ENCODE assay signal across 16 cellular contexts in genomic region chr7:44058759-44059218, GRCh38. TPM values are rescaled to one million over a fixed set of nuclear protein-coding genes. Genes with fewer than 3 reads are reported as not detected.
DNase-seq lines count a peak whose midpoint lies in the region; ATAC-seq and TF ChIP-seq lines count a peak whose summit lies in the region.
"Had no signal": no experiment of that assay in that cellular context is flagged by ENCODE, and none has a peak within 500 bp of the region (broad histone marks: within the 10 kb centered on the region; RNA-seq: fewer than 3 reads in every experiment).

No MANE protein-coding gene starts in this region.

- CTCF ChIA-PET in activated CD4-positive, alpha-beta T cell treated with anti-CD3 and anti-CD28 coated beads for 36 hours (lab: Charles Lee) = no interaction called here

- peaks cover 5% of the 10 kb centered on the region for H3F3A ChIP-seq in neural progenitor cell (ENCODE audit: low read depth)

- H3K4me2 ChIP-seq in neural progenitor cell = no peak overlapping the region

- H3K4me1 ChIP-seq in spleen = peaks cover 7 to 99% (median 65%) of the 10 kb centered on the region in 6 donors
- H3K4me1 ChIP-seq in neural progenitor cell = peaks cover 5% of the 10 kb centered on the region

- no peak overlapping the region for H3K9ac ChIP-seq in neural progenitor cell

- H3K79me2 ChIP-seq in neural progenitor cell (ENCODE audit: low read depth) = no peaks in the 10 kb centered on the region

- no peak for TF ChIP-seq POLR2A in spleen (IDR thresholded peaks at IDR 0.05)

- peaks cover 4% of the 10 kb centered on the region for H4K20me1 ChIP-seq in neural progenitor cell (ENCODE audit: low read depth)

- H3K9me3 ChIP-seq in spleen = no peaks in the 10 kb centered on the region
- no peaks in the 10 kb centered on the region for H3K9me3 ChIP-seq in neural progenitor cell (ENCODE audit: low read depth)

- POLR2A ChIA-PET in activated CD4-positive, alpha-beta T cell treated with anti-CD3 and anti-CD28 coated beads for 36 hours (lab: Charles Lee) = no interaction called here

- H3K27ac Mint-ChIP-seq in activated CD4-positive, alpha-beta T cell treated with anti-CD3 and anti-CD28 coated beads for 36 hours = peak overlapping the region; percentile 72
- H3K27ac Mint-ChIP-seq in IgD-negative memory B cell (peak overlapping the region; percentile 97 to 99 (median 97)), neural progenitor cell (no peak overlapping the region)
- H3K27ac Mint-ChIP-seq in effector memory CD8-positive, alpha-beta T cell = peak overlapping the region; percentile 54 to 67
- H3K27ac Mint-ChIP-seq: type B pancreatic cell had no signal

- WGBS in spleen, 5 donors = 69 to 88% (median 82%) methylated on average over 2 to 7 of the region's 7 CpGs

- no peaks in the 10 kb centered on the region for H3K9me3 Mint-ChIP-seq in activated CD4-positive, alpha-beta T cell treated with anti-CD3 and anti-CD28 coated beads for 36 hours (ENCODE audit: low read depth)
- no peaks in the 10 kb centered on the region for H3K9me3 Mint-ChIP-seq in IgD-negative memory B cell
- no peaks in the 10 kb centered on the region for H3K9me3 Mint-ChIP-seq in effector memory CD8-positive, alpha-beta T cell
- no peaks in the 10 kb centered on the region for H3K9me3 Mint-ChIP-seq in neural progenitor cell
- H3K9me3 Mint-ChIP-seq: type B pancreatic cell had no signal

- no peaks in the 10 kb centered on the region for H3K27me3 ChIP-seq in spleen (replicated peaks in 1 of 7)
- H3K27me3 ChIP-seq in neural progenitor cell = no peaks in the 10 kb centered on the region

- no peak for ATAC-seq in activated CD4-positive, alpha-beta T cell treated with anti-CD3 and anti-CD28 coated beads for 36 hours
- ATAC-seq in effector memory CD8-positive, alpha-beta T cell (replicated peaks) = no peak

- H3K4me3 ChIP-seq in spleen (no peak overlapping the region), neural progenitor cell (no peak overlapping the region)
- H3K4me3 ChIP-seq: SK-N-MC had no signal

- peaks cover 7% of the 10 kb centered on the region for H3K4me1 Mint-ChIP-seq in activated CD4-positive, alpha-beta T cell treated with anti-CD3 and anti-CD28 coated beads for 36 hours
- H3K4me1 Mint-ChIP-seq in IgD-negative memory B cell = peaks cover 39 to 52% (median 51%) of the 10 kb centered on the region in 3 donors
- peaks cover 13 to 16% of the 10 kb centered on the region in 2 donors for H3K4me1 Mint-ChIP-seq in effector memory CD8-positive, alpha-beta T cell (ENCODE audit: low read depth in 2 of 2)
- peaks cover 3% of the 10 kb centered on the region for H3K4me1 Mint-ChIP-seq in neural progenitor cell

- peaks cover 47% of the 10 kb centered on the region for H3K36me3 Mint-ChIP-seq in activated CD4-positive, alpha-beta T cell treated with anti-CD3 and anti-CD28 coated beads for 36 hours (ENCODE audit: low read depth)
- H3K36me3 Mint-ChIP-seq in IgD-negative memory B cell (peaks cover 7% of the 10 kb centered on the region), neural progenitor cell (peaks cover 31% of the 10 kb centered on the region)
- H3K36me3 Mint-ChIP-seq in effector memory CD8-positive, alpha-beta T cell (ENCODE audit: insufficient read depth) = peaks cover 70% of the 10 kb centered on the region

- intact Hi-C loops in activated CD4-positive, alpha-beta T cell treated with anti-CD3 and anti-CD28 coated beads for 36 hours (cut with DNase I, micrococcal nuclease) = no loop called here
- intact Hi-C loops in spleen (cut with DNase I; ENCODE audit: low total_unique reads) = no loop called here

- peak overlapping the region; percentile 61 to 94 (median 82) for H3K27ac ChIP-seq in spleen
- H3K27ac ChIP-seq in neural progenitor cell = no peak overlapping the region
- H3K27ac ChIP-seq: SK-N-MC had no signal

- no peak overlapping the region for H3K4me3 Mint-ChIP-seq in activated CD4-positive, alpha-beta T cell treated with anti-CD3 and anti-CD28 coated beads for 36 hours
- H3K4me3 Mint-ChIP-seq in IgD-negative memory B cell = peak overlapping the region; percentile 75 to 93 (median 82)
- no peak overlapping the region for H3K4me3 Mint-ChIP-seq in effector memory CD8-positive, alpha-beta T cell
- no peak overlapping the region for H3K4me3 Mint-ChIP-seq in neural progenitor cell
- H3K4me3 Mint-ChIP-seq: type B pancreatic cell had no signal

- TF ChIP-seq CTCF in spleen (IDR thresholded peaks at IDR 0.05 in 8 of 11, conservative IDR thresholded peaks at IDR 0.05 in 3 of 11) (no peak), neural progenitor cell (IDR thresholded peaks at IDR 0.05) (no peak)

- no peak overlapping the region for H2AFZ ChIP-seq in neural progenitor cell (replicated peaks)

- no peaks in the 10 kb centered on the region for H3K27me3 Mint-ChIP-seq in activated CD4-positive, alpha-beta T cell treated with anti-CD3 and anti-CD28 coated beads for 36 hours
- H3K27me3 Mint-ChIP-seq in IgD-negative memory B cell = peaks cover 4% of the 10 kb centered on the region
- H3K27me3 Mint-ChIP-seq in effector memory CD8-positive, alpha-beta T cell = no peaks in the 10 kb centered on the region
- H3K27me3 Mint-ChIP-seq in neural progenitor cell (ENCODE audit: insufficient read depth, low read depth) = peaks cover 3% of the 10 kb centered on the region
- H3K27me3 Mint-ChIP-seq: type B pancreatic cell had no signal

- H3K36me3 ChIP-seq in spleen (peaks cover 5 to 97% (median 86%) of the 10 kb centered on the region in 6 donors), neural progenitor cell (no peaks in the 10 kb centered on the region)

- DNase-seq in activated CD4-positive, alpha-beta T cell treated with anti-CD3 and anti-CD28 coated beads for 36 hours = no peak
- no peak for DNase-seq in activated CD4-positive, alpha-beta T cell treated with anti-CD3 and anti-CD28 coated beads for 4 hours
- DNase-seq in effector memory CD8-positive, alpha-beta T cell = no peak
- DNase-seq in spleen (no peak), neural progenitor cell (ENCODE audit: low spot score) (no peak), NCI-H510A treated with DMSO at 0.1 percent for 48 hours (lab: John Stamatoyannopoulos, UW) (no peak), NAMALWA (ENCODE audit: low spot score) (no peak)
- DNase-seq: NCI-H1105 had no signal

RNA-seq across cellular contexts. Expression of gene PGAM2, which starts 6.6 kb away (rescaled TPM):
- total RNA-seq in activated CD4-positive, alpha-beta T cell treated with anti-CD3 and anti-CD28 coated beads for 36 hours = not detected
- polyA plus RNA-seq in IgD-negative memory B cell = not detected
- total RNA-seq in spleen = 1 to 10 TPM in 4 of 7 donors, under 1 TPM in 2, not detected in 1; 0.75 to 2.8 (median 1.2) TPM
- polyA plus RNA-seq in spleen = 1 to 10 TPM; 1.6 to 4.0 (median 2.6) TPM
- total RNA-seq in neural progenitor cell (ENCODE audit: low replicate concordance) = 11.2 and 11.3 TPM in 2 replicates
- total RNA-seq: A172; activated CD8-positive, alpha-beta memory T cell treated with anti-CD3 and anti-CD28 coated beads for 36 hours; endothelial cell of umbilical vein; glomerular endothelial cell; pulmonary artery endothelial cell had no signal

RNA-seq across cellular contexts. Expression of gene DBNL, which starts 14.3 kb away (rescaled TPM):
- 100 to 1,000 TPM; 106 to 117 TPM for total RNA-seq in activated CD4-positive, alpha-beta T cell treated with anti-CD3 and anti-CD28 coated beads for 36 hours
- polyA plus RNA-seq in IgD-negative memory B cell (384 TPM), spleen (100 to 1,000 TPM; 118 to 205 (median 134) TPM)
- total RNA-seq in spleen (100 to 1,000 TPM; 169 to 257 (median 210) TPM), neural progenitor cell (ENCODE audit: low replicate concordance) (31.4 and 59.5 TPM in 2 replicates)

RNA-seq across cellular contexts. Expression of gene POLM, which starts 23.5 kb away (rescaled TPM):
- total RNA-seq in activated CD4-positive, alpha-beta T cell treated with anti-CD3 and anti-CD28 coated beads for 36 hours = 10 to 100 TPM; 27.0 to 29.9 TPM
- polyA plus RNA-seq in IgD-negative memory B cell (42.0 TPM), spleen (10 to 100 TPM; 22.0 to 44.9 (median 30.3) TPM)
- total RNA-seq in spleen (100 to 1,000 TPM in 1 of 7 donors, 10 to 100 TPM in 6; 42.8 to 104 (median 63.4) TPM), neural progenitor cell (ENCODE audit: low replicate concordance) (5.9 and 16.4 TPM in 2 replicates)

RNA-seq across cellular contexts. Expression of gene AEBP1, which starts 45.4 kb away (rescaled TPM):
- total RNA-seq in activated CD4-positive, alpha-beta T cell treated with anti-CD3 and anti-CD28 coated beads for 36 hours = 10 to 100 TPM; 18.2 to 18.3 TPM
- polyA plus RNA-seq in IgD-negative memory B cell (3.7 TPM), spleen (10 to 100 TPM; 41.3 to 71.7 (median 49.7) TPM)
- total RNA-seq in spleen (100 to 1,000 TPM in 2 of 7 donors, 10 to 100 TPM in 5; 67.5 to 106 (median 88.3) TPM), neural progenitor cell (ENCODE audit: low replicate concordance) (4.5 and 16.7 TPM in 2 replicates)
- total RNA-seq: A172 had no signal

Comparison
In these comparisons a context has a peak if more than half of its experiments do, and no peak if none do; other contexts are left out.
1. H3K4me3 Mint-ChIP-seq: peak in IgD-negative memory B cell (4 of 4); none in activated CD4-positive, alpha-beta T cell treated with anti-CD3 and anti-CD28 coated beads for 36 hours (single experiment), effector memory CD8-positive, alpha-beta T cell (0 of 2) and neural progenitor cell (single experiment).